In genomic region chr7:921071-921461, GRCh38 we compare ENCODE assay signal across 13 cellular contexts. TPM values are rescaled to one million over a fixed set of nuclear protein-coding genes. Genes with fewer than 3 reads are reported as not detected.
DNase-seq lines count a peak whose midpoint lies in the region; ATAC-seq, FAIRE-seq and TF ChIP-seq lines count a peak whose summit lies in the region.
"Had no signal": no experiment of that assay in that cellular context is flagged by ENCODE, and none has a peak within 500 bp of the region (broad histone marks: within the 10 kb centered on the region; RNA-seq: fewer than 3 reads in every experiment).

No MANE protein-coding gene starts in this region.

- TF ChIP-seq CTCF in heart right ventricle (IDR thresholded peaks at IDR 0.05): no peak
- no peak for TF ChIP-seq CTCF in kidney (IDR thresholded peaks at IDR 0.05; ENCODE audit: borderline replicate concordance, extremely low read depth, insufficient read depth)
- TF ChIP-seq CTCF in stomach (IDR thresholded peaks at IDR 0.05): no peak

- intact Hi-C loops in Right ventricle myocardium superior (cut with DNase I): no loop called here
- intact Hi-C loops in heart right ventricle (cut with DNase I): no loop called here
- intact Hi-C loops in kidney (cut with DNase I): no loop called here
- intact Hi-C loops in stomach (cut with DNase I; ENCODE audit: low total_unique reads): no loop called here

- POLR2A ChIA-PET in activated CD8-positive, alpha-beta T cell treated with anti-CD3 and anti-CD28 coated beads, Interleukin-2, amount 10 ng/mL, durations not matched to agents 7 days and 5 days (lab: Charles Lee): interaction anchor here (1.2 kb wide), 1 partner anchor 54 kb away, joined by 3 read pairs; the partner anchor contains the start of gene COX19

- peak overlapping the region; percentile 36 for H3K4me3 Mint-ChIP-seq in activated CD8-positive, alpha-beta T cell treated with anti-CD3 and anti-CD28 coated beads, Interleukin-2, amount 10 ng/mL, durations not matched to agents 7 days and 5 days

- TF ChIP-seq EP300 in stomach (IDR thresholded peaks at IDR 0.05): no peak

- peaks cover 0 to 41% (median 9%) of the 10 kb centered on the region in 9 donors for H3K4me1 ChIP-seq in heart right ventricle
- H3K4me1 ChIP-seq in kidney (ENCODE audit: control insufficient read depth in 1 of 2, insufficient read depth in 1 of 2, low read depth in 1 of 2, low read length in 2 of 2): peaks cover 5 to 6% of the 10 kb centered on the region in 2 donors
- peaks cover 6 to 53% (median 44%) of the 10 kb centered on the region in 4 donors for H3K4me1 ChIP-seq in stomach

- CTCF ChIA-PET in activated CD8-positive, alpha-beta T cell treated with anti-CD3 and anti-CD28 coated beads, Interleukin-2, amount 10 ng/mL, durations not matched to agents 7 days and 5 days (lab: Charles Lee): interaction anchor here (2.0 to 2.6 kb wide), 2 partner anchors 11 to 13 kb away, joined by 9 to 12 read pairs; no protein-coding TSS in a partner anchor

- peaks cover 41% of the 10 kb centered on the region for H3K4me1 Mint-ChIP-seq in activated CD8-positive, alpha-beta T cell treated with anti-CD3 and anti-CD28 coated beads, Interleukin-2, amount 10 ng/mL, durations not matched to agents 7 days and 5 days (ENCODE audit: low read depth)

- H3K9me3 Mint-ChIP-seq in activated CD8-positive, alpha-beta T cell treated with anti-CD3 and anti-CD28 coated beads, Interleukin-2, amount 10 ng/mL, durations not matched to agents 7 days and 5 days (ENCODE audit: insufficient read depth): no peaks in the 10 kb centered on the region

- WGBS in heart right ventricle, 2 donors: 94 to 97% methylated on average over 15 of the region's 15 CpGs
- 87 to 95% (median 94%) methylated on average over 11 to 15 of the region's 15 CpGs for WGBS in stomach, 5 donors

- no peak overlapping the region for H3K27ac ChIP-seq in heart right ventricle
- H3K27ac ChIP-seq in kidney (ENCODE audit: low read depth in 2 of 2, low read length in 2 of 2): no peak overlapping the region
- H3K27ac ChIP-seq in stomach: no peak overlapping the region
- H3K27ac ChIP-seq: neutrophil, RWPE1 had no signal

- H3K9ac ChIP-seq in kidney (ENCODE audit: low read length in 2 of 2): no peak overlapping the region

- no peaks in the 10 kb centered on the region for H3K27me3 Mint-ChIP-seq in activated CD8-positive, alpha-beta T cell treated with anti-CD3 and anti-CD28 coated beads, Interleukin-2, amount 10 ng/mL, durations not matched to agents 7 days and 5 days (ENCODE audit: low read depth)

- peaks cover 6% of the 10 kb centered on the region for H3K36me3 Mint-ChIP-seq in activated CD8-positive, alpha-beta T cell treated with anti-CD3 and anti-CD28 coated beads, Interleukin-2, amount 10 ng/mL, durations not matched to agents 7 days and 5 days (ENCODE audit: low read depth)

- peak; percentile 25 for DNase-seq in Right ventricle myocardium superior
- no peak for DNase-seq in heart right ventricle
- DNase-seq in activated CD8-positive, alpha-beta T cell treated with anti-CD3 and anti-CD28 coated beads, Interleukin-2, amount 10 ng/mL, durations not matched to agents 7 days and 5 days: no peak
- DNase-seq in kidney: peak; percentile 52
- DNase-seq in stomach: peak; percentile 17
- no peak for DNase-seq in NCI-H526 treated with DMSO at 0.1 percent for 48 hours (lab: John Stamatoyannopoulos, UW)
- no peak for DNase-seq in urothelium cell line (ENCODE audit: low spot score)
- DNase-seq: NCI-H2081 treated with DMSO at 0.1 percent for 48 hours, NCI-H82 had no signal

- no peaks in the 10 kb centered on the region for H3K36me3 ChIP-seq in heart right ventricle
- no peaks in the 10 kb centered on the region for H3K36me3 ChIP-seq in kidney (ENCODE audit: control insufficient read depth in 1 of 2, insufficient read depth in 2 of 2, low read length in 2 of 2)
- peaks cover 0 to 14% (median 9%) of the 10 kb centered on the region in 4 donors for H3K36me3 ChIP-seq in stomach

- H3K4me3 ChIP-seq in heart right ventricle (no peak overlapping the region), kidney (ENCODE audit: low read length in 2 of 2) (no peak overlapping the region), stomach (no peak overlapping the region)
- H3K4me3 ChIP-seq: tibial nerve had no signal

- no peak for TF ChIP-seq POLR2A in stomach (IDR thresholded peaks at IDR 0.05)

- peak overlapping the region; percentile 96 for H3K27ac Mint-ChIP-seq in activated CD8-positive, alpha-beta T cell treated with anti-CD3 and anti-CD28 coated beads, Interleukin-2, amount 10 ng/mL, durations not matched to agents 7 days and 5 days

- ATAC-seq in Right ventricle myocardium superior (ENCODE audit: poor library complexity): no peak
- ATAC-seq in heart right ventricle: no peak
- no peak for ATAC-seq in activated CD8-positive, alpha-beta T cell treated with anti-CD3 and anti-CD28 coated beads, Interleukin-2, amount 10 ng/mL, durations not matched to agents 7 days and 5 days
- no peak for ATAC-seq in GM18519 (IDR thresholded peaks at IDR 0.05; ENCODE audit: low FRiP score, unreplicated experiment)

- FAIRE-seq in kidney (lab: Jason Lieb, UNC): no peak
- FAIRE-seq in urothelium cell line (lab: Jason Lieb, UNC): no peak

- H3K27me3 ChIP-seq in heart right ventricle: peaks cover 0 to 13% (median 0%) of the 10 kb centered on the region in 7 donors
- no peaks in the 10 kb centered on the region for H3K27me3 ChIP-seq in stomach

- H3K9me3 ChIP-seq in heart right ventricle (no peaks in the 10 kb centered on the region), kidney (ENCODE audit: control insufficient read depth in 1 of 2, low read length in 2 of 2) (no peaks in the 10 kb centered on the region), stomach (no peaks in the 10 kb centered on the region)
- H3K9me3 ChIP-seq: neutrophil, tibial nerve had no signal

RNA-seq across cellular contexts. Expression of gene ADAP1, which starts 33.4 kb away (rescaled TPM):
- total RNA-seq in Right ventricle myocardium superior (6.4 TPM), heart right ventricle (10 to 100 TPM in 5 of 10 donors, 1 to 10 TPM in 5; 5.2 to 14.9 (median 9.7) TPM), kidney (48.2 TPM), stomach (100 to 1,000 TPM in 1 of 5 donors, 10 to 100 TPM in 2, 1 to 10 TPM in 2; 2.2 to 169 (median 18.5) TPM)
- polyA plus RNA-seq in heart right ventricle (10 to 100 TPM in 1 of 2 donors, 1 to 10 TPM in 1; 2.3 to 13.5 TPM), kidney (ENCODE audit: insufficient read depth, low read depth, low replicate concordance) (36.4 TPM), stomach (10 to 100 TPM; 16.0 to 30.5 (median 29.4) TPM)
- total RNA-seq in activated CD8-positive, alpha-beta T cell treated with anti-CD3 and anti-CD28 coated beads, Interleukin-2, amount 10 ng/mL, durations not matched to agents 7 days and 5 days: 10 to 100 TPM; 24.2 to 28.6 TPM

RNA-seq across cellular contexts. Expression of gene GET4, which starts 44.7 kb away (rescaled TPM):
- 20.6 TPM for total RNA-seq in Right ventricle myocardium superior
- total RNA-seq in heart right ventricle: 10 to 100 TPM; 14.7 to 25.0 (median 20.4) TPM
- 10 to 100 TPM; 32.8 to 38.6 TPM for polyA plus RNA-seq in heart right ventricle
- total RNA-seq in activated CD8-positive, alpha-beta T cell treated with anti-CD3 and anti-CD28 coated beads, Interleukin-2, amount 10 ng/mL, durations not matched to agents 7 days and 5 days: 10 to 100 TPM; 32.2 to 38.3 TPM
- 44.8 TPM for total RNA-seq in kidney
- polyA plus RNA-seq in kidney (ENCODE audit: insufficient read depth, low read depth, low replicate concordance): 80.8 TPM
- total RNA-seq in stomach: 100 to 1,000 TPM in 1 of 5 donors, 10 to 100 TPM in 4; 22.4 to 140 (median 40.1) TPM
- 10 to 100 TPM; 34.4 to 53.2 (median 53.0) TPM for polyA plus RNA-seq in stomach

RNA-seq across cellular contexts. Expression of gene COX19, which starts 54.3 kb away (rescaled TPM):
- total RNA-seq in Right ventricle myocardium superior (8.0 TPM), heart right ventricle (1 to 10 TPM; 3.7 to 9.1 (median 6.1) TPM), kidney (14.7 TPM), stomach (10 to 100 TPM in 3 of 5 donors, 1 to 10 TPM in 2; 2.3 to 26.6 (median 14.2) TPM)
- polyA plus RNA-seq in heart right ventricle (1 to 10 TPM; 4.7 to 6.9 TPM), kidney (ENCODE audit: insufficient read depth, low read depth, low replicate concordance) (4.8 TPM), stomach (1 to 10 TPM; 3.9 to 6.5 (median 5.5) TPM)
- 10 to 100 TPM; 16.8 to 18.2 TPM for total RNA-seq in activated CD8-positive, alpha-beta T cell treated with anti-CD3 and anti-CD28 coated beads, Interleukin-2, amount 10 ng/mL, durations not matched to agents 7 days and 5 days

Comparison
In these comparisons a context has a peak if more than half of its experiments do, and no peak if none do; other contexts are left out.
1. DNase-seq: peak in Right ventricle myocardium superior (single experiment), kidney (single experiment) and stomach (single experiment); none in heart right ventricle (0 of 2), activated CD8-positive, alpha-beta T cell treated with anti-CD3 and anti-CD28 coated beads, Interleukin-2, amount 10 ng/mL, durations not matched to agents 7 days and 5 days (single experiment), NCI-H526 treated with DMSO at 0.1 percent for 48 hours (single experiment) and urothelium cell line (single experiment).